In genomic region chr21:39379986-39380891, GRCh38 we compare ENCODE assay signal across 8 cellular contexts. TPM values are rescaled to one million over a fixed set of nuclear protein-coding genes. Genes with fewer than 3 reads are reported as not detected.
A peak's percentile ranks its signal among the peaks of the same experiment; 100 is the strongest.
DNase-seq lines count a peak whose midpoint lies in the region; ATAC-seq and TF ChIP-seq lines count a peak whose summit lies in the region.

No MANE protein-coding gene starts in this region.

- H3F3A ChIP-seq in DOHH2 (ENCODE audit: control insufficient read depth, insufficient read depth) (peaks cover 6% of the 10 kb centered on the region), GM23338 (replicated peaks; ENCODE audit: low read depth) (0 out of 2 replicates have a peak, but pooled peaks cover 13% of the 10 kb centered on the region)

- H4K20me1 ChIP-seq in DOHH2 (ENCODE audit: control insufficient read depth, insufficient read depth, low read depth, low read length) (no peaks in the 10 kb centered on the region), GM23338 (replicated peaks; ENCODE audit: insufficient read depth) (no peaks in the 10 kb centered on the region; the same call in 1 of the 2 replicates)

- H3K4me2 ChIP-seq in DOHH2 (ENCODE audit: low read length) (peak overlapping the region; percentile 95), GM23338 (peak overlapping the region; percentile 98)

- H3K4me3 ChIP-seq in DOHH2 (ENCODE audit: low read length) (peak overlapping the region; percentile 94), GM23338 (peak overlapping the region; percentile 82), fibroblast of mammary gland (ENCODE audit: control insufficient read depth, low read depth, low read length) (peak overlapping the region; percentile 87)

- TF ChIP-seq CTCF in DOHH2 (IDR thresholded peaks at IDR 0.05; ENCODE audit: low read depth, low read length, poor library complexity, severe bottlenecking): no peak
- no peak for TF ChIP-seq CTCF in GM23338 (conservative IDR thresholded peaks at IDR 0.05; ENCODE audit: low read depth in 2 of 2)
- TF ChIP-seq CTCF in fibroblast of mammary gland (conservative IDR thresholded peaks at IDR 0.05; ENCODE audit: control insufficient read depth, insufficient read depth, low read depth, low read length): no peak

- DNase-seq in GM23338 (ENCODE audit: low spot score) (peak; percentile 96), Kasumi-1 (lab: John Stamatoyannopoulos, UW) (peak; percentile 84 to 90), RKO (ENCODE audit: low spot score) (peak; percentile 97), fibroblast of mammary gland (ENCODE audit: low read depth) (peak; percentile 96)
- peak; percentile 78 to 95 (median 86) for DNase-seq in naive thymus-derived CD8-positive, alpha-beta T cell
- peak; percentile 88 for DNase-seq in stimulated activated naive B cell treated with anti-CD40 and anti-IgM and Interleukin-4, amounts not matched to agents 10 μg/mL and 1 μg/mL and 100 μg/mL, for 72 hours

- no peaks in the 10 kb centered on the region for H3K9me3 ChIP-seq in DOHH2 (ENCODE audit: control insufficient read depth, insufficient read depth, low read length)

- peak overlapping the region; percentile 97 for H2AFZ ChIP-seq in GM23338

- peaks cover 22% of the 10 kb centered on the region for H3K4me1 Mint-ChIP-seq in GM23338
- peaks cover 6% of the 10 kb centered on the region for H3K4me1 Mint-ChIP-seq in activated T-helper 17 cell treated with anti-CD3 and anti-CD28 coated beads, Interleukin-2, amount 50 U/mL, for 72 hours
- H3K4me1 Mint-ChIP-seq in naive thymus-derived CD8-positive, alpha-beta T cell: peaks cover 6 to 28% (median 25%) of the 10 kb centered on the region in 4 donors
- H3K4me1 Mint-ChIP-seq in stimulated activated naive B cell treated with anti-CD40 and anti-IgM and Interleukin-4, amounts not matched to agents 10 μg/mL and 1 μg/mL and 100 μg/mL, for 72 hours: peaks cover 5 to 21% of the 10 kb centered on the region in 2 donors

- no peaks in the 10 kb centered on the region; the same call in 2 of the 3 replicates for H3K36me3 Mint-ChIP-seq in GM23338 (ENCODE audit: low read depth)
- no peaks in the 10 kb centered on the region for H3K36me3 Mint-ChIP-seq in activated T-helper 17 cell treated with anti-CD3 and anti-CD28 coated beads, Interleukin-2, amount 50 U/mL, for 72 hours (ENCODE audit: low read depth)
- peaks cover 0 to 2% (median 0%) of the 10 kb centered on the region in 3 donors for H3K36me3 Mint-ChIP-seq in naive thymus-derived CD8-positive, alpha-beta T cell
- peaks cover 0 to 4% of the 10 kb centered on the region in 2 donors for H3K36me3 Mint-ChIP-seq in stimulated activated naive B cell treated with anti-CD40 and anti-IgM and Interleukin-4, amounts not matched to agents 10 μg/mL and 1 μg/mL and 100 μg/mL, for 72 hours

- peaks cover 8% of the 10 kb centered on the region for H3K27me3 Mint-ChIP-seq in GM23338 (ENCODE audit: insufficient read depth, low read depth, poor library complexity)
- peaks cover 3% of the 10 kb centered on the region for H3K27me3 Mint-ChIP-seq in activated T-helper 17 cell treated with anti-CD3 and anti-CD28 coated beads, Interleukin-2, amount 50 U/mL, for 72 hours
- peaks cover 0 to 6% (median 0%) of the 10 kb centered on the region in 5 donors for H3K27me3 Mint-ChIP-seq in naive thymus-derived CD8-positive, alpha-beta T cell
- H3K27me3 Mint-ChIP-seq in stimulated activated naive B cell treated with anti-CD40 and anti-IgM and Interleukin-4, amounts not matched to agents 10 μg/mL and 1 μg/mL and 100 μg/mL, for 72 hours: peaks cover 7 to 9% of the 10 kb centered on the region in 2 donors

- H3K27ac ChIP-seq in DOHH2 (ENCODE audit: low read depth, low read length): 0 out of 2 replicates have a peak overlapping the region, but pooled peaks have one; percentile 13
- peak overlapping the region; percentile 91; the same call in 1 of the 2 replicates for H3K27ac ChIP-seq in GM23338 (ENCODE audit: low read depth)

- H3K4me1 ChIP-seq in DOHH2 (ENCODE audit: control insufficient read depth, low read length): peaks cover 24% of the 10 kb centered on the region
- H3K4me1 ChIP-seq in GM23338 (ENCODE audit: insufficient read depth): peaks cover 6% of the 10 kb centered on the region

- ATAC-seq in GM23338: peak; percentile 96
- ATAC-seq in activated T-helper 17 cell treated with anti-CD3 and anti-CD28 coated beads, Interleukin-2, amount 50 U/mL, for 72 hours (replicated peaks): peak; percentile 98
- peak; percentile 95 to 96 for ATAC-seq in naive thymus-derived CD8-positive, alpha-beta T cell
- peak; percentile 99 to 100 for ATAC-seq in stimulated activated naive B cell treated with anti-CD40 and anti-IgM and Interleukin-4, amounts not matched to agents 10 μg/mL and 1 μg/mL and 100 μg/mL, for 72 hours (replicated peaks)

- H3K27me3 ChIP-seq in DOHH2 (ENCODE audit: control insufficient read depth, low read length) (no peaks in the 10 kb centered on the region), GM23338 (ENCODE audit: insufficient read depth) (no peaks in the 10 kb centered on the region)

- POLR2A ChIA-PET in naive thymus-derived CD8-positive, alpha-beta T cell (lab: Charles Lee): interaction anchor here (0.6 to 2.8 kb wide), 4 partner anchors 30 to 67 kb away, joined by 3 to 19 read pairs (median 6); partner anchors contain the start of genes BRWD1 and HMGN1

- H3K79me2 ChIP-seq in DOHH2 (ENCODE audit: control insufficient read depth, low read length): peaks cover 31% of the 10 kb centered on the region
- peaks cover 18% of the 10 kb centered on the region for H3K79me2 ChIP-seq in GM23338 (replicated peaks; ENCODE audit: insufficient read depth)

- H3K4me3 Mint-ChIP-seq in GM23338: peak overlapping the region; percentile 90
- peak overlapping the region; percentile 92 for H3K4me3 Mint-ChIP-seq in activated T-helper 17 cell treated with anti-CD3 and anti-CD28 coated beads, Interleukin-2, amount 50 U/mL, for 72 hours
- peak overlapping the region; percentile 90 to 96 (median 92) for H3K4me3 Mint-ChIP-seq in naive thymus-derived CD8-positive, alpha-beta T cell
- H3K4me3 Mint-ChIP-seq in stimulated activated naive B cell treated with anti-CD40 and anti-IgM and Interleukin-4, amounts not matched to agents 10 μg/mL and 1 μg/mL and 100 μg/mL, for 72 hours: peak overlapping the region; percentile 95 to 96

- H3K9me2 ChIP-seq in DOHH2 (replicated peaks; ENCODE audit: control insufficient read depth, low read length) (no peaks in the 10 kb centered on the region), GM23338 (ENCODE audit: insufficient read depth) (no peaks in the 10 kb centered on the region)

- H3K36me3 ChIP-seq in DOHH2 (ENCODE audit: control insufficient read depth, low read length): peaks cover 4% of the 10 kb centered on the region; the same call in 1 of the 2 replicates
- no peaks in the 10 kb centered on the region for H3K36me3 ChIP-seq in GM23338 (ENCODE audit: insufficient read depth)

- H3K27ac Mint-ChIP-seq in GM23338: peak overlapping the region; percentile 88
- peak overlapping the region; percentile 95 for H3K27ac Mint-ChIP-seq in activated T-helper 17 cell treated with anti-CD3 and anti-CD28 coated beads, Interleukin-2, amount 50 U/mL, for 72 hours
- H3K27ac Mint-ChIP-seq in naive thymus-derived CD8-positive, alpha-beta T cell: peak overlapping the region; percentile 28 to 98 (median 94)
- peak overlapping the region; percentile 94 for H3K27ac Mint-ChIP-seq in stimulated activated naive B cell treated with anti-CD40 and anti-IgM and Interleukin-4, amounts not matched to agents 10 μg/mL and 1 μg/mL and 100 μg/mL, for 72 hours

- H3K9me3 Mint-ChIP-seq in GM23338: no peaks in the 10 kb centered on the region
- H3K9me3 Mint-ChIP-seq in activated T-helper 17 cell treated with anti-CD3 and anti-CD28 coated beads, Interleukin-2, amount 50 U/mL, for 72 hours: no peaks in the 10 kb centered on the region
- H3K9me3 Mint-ChIP-seq in naive thymus-derived CD8-positive, alpha-beta T cell: no peaks in the 10 kb centered on the region
- H3K9me3 Mint-ChIP-seq in stimulated activated naive B cell treated with anti-CD40 and anti-IgM and Interleukin-4, amounts not matched to agents 10 μg/mL and 1 μg/mL and 100 μg/mL, for 72 hours: no peaks in the 10 kb centered on the region

TF ChIP-seq in GM23338, 12 proteins besides CTCF, POLR2A, EP300 and RAD21:
- TF ChIP-seq CREB1 (CRISPR knock-in tag; IDR thresholded peaks at IDR 0.05; ENCODE audit: low read depth) (peak; percentile 77), ZNF331 (CRISPR knock-in tag; IDR thresholded peaks at IDR 0.05; ENCODE audit: low read depth) (no peak), POLR2AphosphoS5 (IDR thresholded peaks at IDR 0.05; ENCODE audit: low read depth) (peak; percentile 63)

RNA-seq across cellular contexts. Expression of gene HMGN1, which starts 31.4 kb away (rescaled TPM):
- total RNA-seq in GM23338 (2014; rRNA removed; shearing (Covaris generic)): 403 and 462 TPM in 2 replicates
- 800 and 889 TPM in 2 replicates for polyA plus RNA-seq in GM23338 (2016; fragmentation: Nextera tagmentation; extraction: Ambion mirVana)
- 100 to 1,000 TPM; 254 to 398 TPM for total RNA-seq in activated T-helper 17 cell treated with anti-CD3 and anti-CD28 coated beads, Interleukin-2, amount 50 U/mL, for 72 hours
- total RNA-seq in naive thymus-derived CD8-positive, alpha-beta T cell: 100 to 1,000 TPM; 252 to 263 TPM
- 100 to 1,000 TPM; 248 to 285 (median 249) TPM for polyA plus RNA-seq in naive thymus-derived CD8-positive, alpha-beta T cell

Comparison
In these comparisons a context has a peak if more than half of its experiments do, and no peak if none do; other contexts are left out.
1. Peak in every context shown above with its lines: DNase-seq, ATAC-seq, H3K4me3 ChIP-seq and H3K27ac ChIP-seq.